In the genomic region with DNA sequence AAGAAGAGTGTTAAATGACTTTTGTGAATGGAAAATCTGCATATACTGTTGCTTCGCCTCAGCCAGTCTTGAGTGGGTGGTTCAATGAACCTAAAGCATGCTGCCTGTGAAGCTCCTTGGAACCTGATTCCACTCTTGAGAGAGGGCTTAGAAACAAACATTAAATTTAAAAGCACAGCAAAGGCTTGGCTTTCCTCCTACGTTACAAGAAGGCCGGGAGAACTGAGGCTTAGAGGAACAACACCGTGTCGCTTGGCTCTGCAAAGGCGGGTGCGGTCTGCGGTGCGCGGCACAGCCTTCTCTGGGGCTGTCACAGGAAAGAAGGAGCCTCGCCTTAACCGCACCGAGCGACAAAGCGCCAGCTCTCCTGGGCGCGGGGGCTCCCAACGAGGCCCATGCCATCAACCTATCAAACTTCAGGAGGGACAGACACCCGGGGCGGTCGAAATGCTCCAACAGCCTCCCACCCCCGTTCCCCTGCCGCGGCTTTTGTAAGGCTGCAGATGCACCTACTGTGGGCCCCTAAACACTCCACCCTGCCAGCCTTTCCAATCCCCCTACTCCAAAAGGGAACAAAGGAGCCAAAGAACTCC, we compare ENCODE assay signal across 8 cellular contexts. TPM values are rescaled to one million over a fixed set of nuclear protein-coding genes. Genes with fewer than 3 reads are reported as not detected.
DNase-seq lines count a peak whose midpoint lies in the region; ATAC-seq, FAIRE-seq and TF ChIP-seq lines count a peak whose summit lies in the region.

No MANE protein-coding gene starts in this region.

- H3K9me3 ChIP-seq in breast epithelium (no peaks in the 10 kb centered on the region), kidney (ENCODE audit: control insufficient read depth in 1 of 2, low read length in 2 of 2) (no peaks in the 10 kb centered on the region)

- ATAC-seq in GM18499 (IDR thresholded peaks at IDR 0.05; ENCODE audit: insufficient read depth, unreplicated experiment) (peak; percentile 30), HG02763 (IDR thresholded peaks at IDR 0.05; ENCODE audit: unreplicated experiment) (peak; percentile 54)

- no peaks in the 10 kb centered on the region for H3K4me1 ChIP-seq in breast epithelium
- H3K4me1 ChIP-seq in kidney (ENCODE audit: control insufficient read depth in 1 of 2, insufficient read depth in 1 of 2, low read depth in 1 of 2, low read length in 2 of 2) = peaks cover 0 to 7% of the 10 kb centered on the region in 2 donors

- DNase-seq in NCI-H1105 treated with DMSO at 0.1 percent for 48 hours (lab: John Stamatoyannopoulos, UW) (peak; percentile 47), breast epithelium (ENCODE audit: low spot score in 2 of 2) (peak; percentile 39 to 53), kidney (peak; percentile 85), D721Med (ENCODE audit: insufficient read length, low spot score) (no peak)
- DNase-seq in stimulated activated CD4-positive, alpha-beta T cell treated with anti-CD3 and anti-CD28 coated beads, Interleukin-1b, Interleukin-23, amount 100 ng/mL, for 1 hour (ENCODE audit: low read depth in 2 of 2) = peak; percentile 28 to 46

- no peak for TF ChIP-seq POLR2A in breast epithelium (IDR thresholded peaks at IDR 0.05)

- intact Hi-C loops in breast epithelium (cut with DNase I; ENCODE audit: low total_unique reads) (no loop called here), kidney (cut with DNase I) (no loop called here)

- TF ChIP-seq CTCF in VCaP (conservative IDR thresholded peaks at IDR 0.05) (no peak), breast epithelium (IDR thresholded peaks at IDR 0.05) (no peak), kidney (IDR thresholded peaks at IDR 0.05; ENCODE audit: borderline replicate concordance, extremely low read depth, insufficient read depth) (no peak), D721Med (IDR thresholded peaks at IDR 0.05; ENCODE audit: insufficient read depth, missing control alignments) (no peak)

- H3K27ac ChIP-seq in VCaP (peak overlapping the region; percentile 93), breast epithelium (peak overlapping the region; percentile 94 to 97), kidney (ENCODE audit: low read depth in 2 of 2, low read length in 2 of 2) (peak overlapping the region; percentile 97 to 98)

- H3K27me3 ChIP-seq in breast epithelium = no peaks in the 10 kb centered on the region

- H3K4me3 ChIP-seq in breast epithelium (peak overlapping the region; percentile 84 to 98 (median 94)), kidney (ENCODE audit: low read length in 2 of 2) (peak overlapping the region; percentile 73 to 78)

- H3K9ac ChIP-seq in kidney (ENCODE audit: low read length in 2 of 2) = peak overlapping the region; percentile 86 to 90

- no peaks in the 10 kb centered on the region for H3K36me3 ChIP-seq in breast epithelium
- H3K36me3 ChIP-seq in kidney (ENCODE audit: control insufficient read depth in 1 of 2, insufficient read depth in 2 of 2, low read length in 2 of 2) = no peaks in the 10 kb centered on the region

- FAIRE-seq in kidney (lab: Jason Lieb, UNC) (no peak), D721Med (lab: Jason Lieb, UNC) (no peak)

RNA-seq across cellular contexts. Expression of a gene that starts 0.8 kb away (rescaled TPM):
- total RNA-seq in breast epithelium = 10 to 100 TPM; 77.6 to 89.1 (median 87.2) TPM
- 69.7 TPM for total RNA-seq in kidney
- polyA plus RNA-seq in kidney (ENCODE audit: insufficient read depth, low read depth, low replicate concordance) = 11.5 TPM
